ENCODE assay signal across 17 cellular contexts in the genomic region with DNA sequence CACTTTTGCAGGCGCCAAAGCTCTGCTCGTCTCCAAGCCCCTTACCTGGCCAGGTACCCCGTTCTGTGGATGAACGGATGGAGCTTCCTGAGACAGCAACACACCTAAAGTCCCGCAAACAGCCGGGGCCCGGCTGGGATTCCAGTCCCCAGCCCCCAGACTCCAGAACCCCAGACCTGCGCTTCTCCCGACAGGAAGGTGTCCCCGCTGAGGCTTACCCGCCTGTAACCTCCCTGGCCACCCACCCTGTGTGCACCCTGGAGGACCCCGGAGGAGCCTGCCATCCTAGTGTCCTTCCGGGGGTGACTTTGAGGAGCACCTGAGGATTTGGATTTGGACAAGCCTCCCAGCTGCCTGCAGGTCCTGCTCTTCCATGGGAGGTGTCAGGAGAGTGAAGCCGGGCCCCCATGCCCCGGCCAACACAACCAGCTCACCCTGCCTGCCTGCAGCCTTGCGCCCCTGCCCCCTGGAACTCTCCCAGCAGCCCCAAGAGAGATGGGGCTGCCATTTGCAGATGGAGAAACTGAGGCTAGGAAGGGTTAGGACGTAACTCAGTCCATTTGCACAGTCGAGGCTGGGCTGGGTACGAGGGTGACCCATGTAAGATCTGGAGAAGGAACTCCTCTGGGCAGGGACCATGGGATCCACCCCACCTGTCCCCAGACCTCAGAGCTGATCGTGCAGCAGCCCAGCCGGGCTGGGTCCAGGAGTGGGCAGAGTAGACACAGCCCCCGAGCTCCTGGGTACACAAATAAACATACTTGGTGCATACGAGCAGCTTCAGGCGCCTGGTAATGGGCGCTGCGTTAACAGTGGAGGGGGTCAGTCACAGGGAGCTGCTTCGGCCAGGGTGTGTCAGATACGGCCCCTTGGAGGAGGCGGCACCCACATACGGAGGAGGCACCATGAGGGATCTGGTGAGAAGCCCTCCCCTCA. TPM values are rescaled to one million over a fixed set of nuclear protein-coding genes. Genes with fewer than 3 reads are reported as not detected.
DNase-seq lines count a peak whose midpoint lies in the region; ATAC-seq and TF ChIP-seq lines count a peak whose summit lies in the region.
"Had no signal": no experiment of that assay in that cellular context is flagged by ENCODE, and none has a peak within 500 bp of the region (broad histone marks: within the 10 kb centered on the region; RNA-seq: fewer than 3 reads in every experiment).

No MANE protein-coding gene starts in this region.

- TF ChIP-seq CTCF in chondrocyte (IDR thresholded peaks at IDR 0.05), result no peak

- peak overlapping the region; percentile 55 for H3K23ac ChIP-seq in neuronal stem cell (ENCODE audit: low read depth, low read length, poor library complexity)

- no peak overlapping the region for H3K27ac Mint-ChIP-seq in chondrocyte (ENCODE audit: unreplicated experiment)
- H3K27ac Mint-ChIP-seq: CD4-positive, CD25-positive, alpha-beta regulatory T cell; CD8-positive, alpha-beta memory T cell; GM23338 had no signal

- 68% methylated on average over 30 of the region's 30 CpGs for WGBS in right cardiac atrium
- WGBS in neuronal stem cell (ENCODE audit: extremely low coverage in 2 of 2, insufficient read length in 2 of 2, insufficient replicate concordance in 1 of 2), 2 donors, result no CpG with 5 or more reads among the region's 30 CpGs

- H2AFZ ChIP-seq in neuronal stem cell (ENCODE audit: low read length), result no peak overlapping the region
- H2AFZ ChIP-seq: GM23338 had no signal

- H3K4me3 ChIP-seq in right cardiac atrium (ENCODE audit: low read length) (no peak overlapping the region), neuronal stem cell (ENCODE audit: low read length in 2 of 2) (no peak overlapping the region)
- H3K4me3 ChIP-seq: GM23338 had no signal

- no peaks in the 10 kb centered on the region for H3K9me3 ChIP-seq in right cardiac atrium (ENCODE audit: control insufficient read depth, low read length)
- no peaks in the 10 kb centered on the region for H3K9me3 ChIP-seq in neuronal stem cell (replicated peaks in 1 of 2; ENCODE audit: control insufficient read depth in 2 of 2, insufficient read depth in 1 of 2, low read depth in 1 of 2, low read length in 2 of 2)
- H3K9me3 ChIP-seq: BE2C had no signal

- no peak overlapping the region for H3K4me2 ChIP-seq in neuronal stem cell (ENCODE audit: insufficient read depth, low read length, poor library complexity, severe bottlenecking)
- H3K4me2 ChIP-seq: GM23338 had no signal

- no peak overlapping the region for H4K8ac ChIP-seq in neuronal stem cell (ENCODE audit: low read depth, low read length)

- H3K36me3 ChIP-seq in neuronal stem cell (replicated peaks in 1 of 2; ENCODE audit: control insufficient read depth in 2 of 2, insufficient read depth in 2 of 2, low read length in 2 of 2), result no peaks in the 10 kb centered on the region
- H3K36me3 ChIP-seq: BE2C had no signal

- H3K27ac ChIP-seq in right cardiac atrium (ENCODE audit: low read length), result no peak overlapping the region
- H3K27ac ChIP-seq in neuronal stem cell (replicated peaks; ENCODE audit: low read length), result no peak overlapping the region

- no peak overlapping the region for H2BK12ac ChIP-seq in neuronal stem cell (ENCODE audit: low read length)

- no peaks in the 10 kb centered on the region for H3K9me3 Mint-ChIP-seq in chondrocyte (ENCODE audit: low read depth)
- H3K9me3 Mint-ChIP-seq: CD8-positive, alpha-beta memory T cell; GM23338 had no signal

- H2BK5ac ChIP-seq in neuronal stem cell (ENCODE audit: low read length), result no peak overlapping the region

- H2BK120ac ChIP-seq in neuronal stem cell (ENCODE audit: low read depth, low read length), result no peak overlapping the region

- peak in 2 of 3 donors; percentile 19 to 51 for DNase-seq in right cardiac atrium
- no peak for DNase-seq in left cardiac atrium
- peak; percentile 75 for DNase-seq in chondrocyte (ENCODE audit: low spot score)
- no peak for DNase-seq in neuronal stem cell (ENCODE audit: low spot score)
- DNase-seq in DMS79 (lab: John Stamatoyannopoulos, UW), result no peak
- no peak for DNase-seq in iPS-NIHi7 (ENCODE audit: extremely low spot score)
- DNase-seq: ACHN; BE2C; C1 segment of cervical spinal cord; CD4-positive, CD25-positive, alpha-beta regulatory T cell; COR-L47; DMS 273 treated with DMSO at 0.1 percent for 48 hours; DMS53; HCEC 1CT had no signal

- H3K4me3 Mint-ChIP-seq in chondrocyte (ENCODE audit: unreplicated experiment), result no peak overlapping the region
- H3K4me3 Mint-ChIP-seq: CD4-positive, CD25-positive, alpha-beta regulatory T cell; CD8-positive, alpha-beta memory T cell; GM23338 had no signal

- H3K27me3 Mint-ChIP-seq in chondrocyte (ENCODE audit: low read depth), result peaks cover 37% of the 10 kb centered on the region

- peak overlapping the region; percentile 79 for H2AK5ac ChIP-seq in neuronal stem cell (ENCODE audit: low read depth, low read length)

- ATAC-seq in right cardiac atrium, result no peak
- ATAC-seq in left cardiac atrium, result no peak
- ATAC-seq in GM18519 (IDR thresholded peaks at IDR 0.05; ENCODE audit: low FRiP score, unreplicated experiment), result no peak
- ATAC-seq: GM23338 had no signal

- H3K27me3 ChIP-seq in right cardiac atrium (ENCODE audit: control insufficient read depth, insufficient read depth) (no peaks in the 10 kb centered on the region), neuronal stem cell (ENCODE audit: control insufficient read depth in 3 of 3, insufficient read depth in 3 of 3, low read depth in 1 of 3, low read length in 3 of 3) (peaks cover 0 to 93% (median 5%) of the 10 kb centered on the region in 3 experiments)

- H2BK15ac ChIP-seq in neuronal stem cell (ENCODE audit: low read length), result peak overlapping the region; percentile 49

- peak overlapping the region; percentile 53 for H4K91ac ChIP-seq in neuronal stem cell (ENCODE audit: low read depth, low read length, poor library complexity)

- H3K14ac ChIP-seq in neuronal stem cell (ENCODE audit: low read length), result peak overlapping the region; percentile 21

- no peaks in the 10 kb centered on the region for H3K79me1 ChIP-seq in neuronal stem cell (ENCODE audit: low read depth, low read length)

- H3K4me1 ChIP-seq in right cardiac atrium (ENCODE audit: control insufficient read depth, insufficient read depth, low read length) (no peaks in the 10 kb centered on the region), neuronal stem cell (ENCODE audit: control insufficient read depth in 2 of 2, insufficient read depth in 1 of 2, low read depth in 1 of 2, low read length in 2 of 2) (no peaks in the 10 kb centered on the region)
- H3K4me1 ChIP-seq: BE2C had no signal

- H3K4ac ChIP-seq in neuronal stem cell (ENCODE audit: low read length), result peak overlapping the region; percentile 89

- no peak overlapping the region for H3K9ac ChIP-seq in neuronal stem cell (ENCODE audit: low read depth, low read length, poor library complexity)

- H3K36me3 Mint-ChIP-seq in chondrocyte (ENCODE audit: low read depth), result no peaks in the 10 kb centered on the region
- H3K36me3 Mint-ChIP-seq: CD4-positive, CD25-positive, alpha-beta regulatory T cell; CD8-positive, alpha-beta memory T cell had no signal

- intact Hi-C loops in right cardiac atrium (cut with DNase I), result no loop called here
- intact Hi-C loops in left cardiac atrium (cut with DNase I), result no loop called here

- no peaks in the 10 kb centered on the region for H3K4me1 Mint-ChIP-seq in chondrocyte (ENCODE audit: low read depth)
- H3K4me1 Mint-ChIP-seq: CD4-positive, CD25-positive, alpha-beta regulatory T cell; CD8-positive, alpha-beta memory T cell; GM23338 had no signal

- peak overlapping the region; percentile 48 for H3K18ac ChIP-seq in neuronal stem cell (ENCODE audit: low read length)

RNA-seq across cellular contexts. Expression of a gene that starts 31.9 kb away (rescaled TPM):
- not detected for total RNA-seq in right cardiac atrium
- not detected for polyA plus RNA-seq in right cardiac atrium
- total RNA-seq in left cardiac atrium, result not detected
- total RNA-seq in chondrocyte, result not detected in 3 replicates
- 0.01 TPM for polyA plus RNA-seq in neuronal stem cell (2013, experiment 1 of 2)
- 0.01 TPM for polyA plus RNA-seq in neuronal stem cell (2013, experiment 2 of 2)
- total RNA-seq: CD4-positive, CD25-positive, alpha-beta regulatory T cell; CD8-positive, alpha-beta memory T cell; GM23338 had no signal
- polyA plus RNA-seq: CD4-positive, CD25-positive, alpha-beta regulatory T cell; CD8-positive, alpha-beta memory T cell; GM23338 had no signal

Comparison
In these comparisons a context has a peak if more than half of its experiments do, and no peak if none do; other contexts are left out.
1. DNase-seq: peak in right cardiac atrium (2 of 3) and chondrocyte (single experiment); none in left cardiac atrium (single experiment), neuronal stem cell (single experiment), DMS79 (single experiment) and iPS-NIHi7 (single experiment).